Comparison of ENCODE assay signal across 1 cellular context in the genomic region with DNA sequence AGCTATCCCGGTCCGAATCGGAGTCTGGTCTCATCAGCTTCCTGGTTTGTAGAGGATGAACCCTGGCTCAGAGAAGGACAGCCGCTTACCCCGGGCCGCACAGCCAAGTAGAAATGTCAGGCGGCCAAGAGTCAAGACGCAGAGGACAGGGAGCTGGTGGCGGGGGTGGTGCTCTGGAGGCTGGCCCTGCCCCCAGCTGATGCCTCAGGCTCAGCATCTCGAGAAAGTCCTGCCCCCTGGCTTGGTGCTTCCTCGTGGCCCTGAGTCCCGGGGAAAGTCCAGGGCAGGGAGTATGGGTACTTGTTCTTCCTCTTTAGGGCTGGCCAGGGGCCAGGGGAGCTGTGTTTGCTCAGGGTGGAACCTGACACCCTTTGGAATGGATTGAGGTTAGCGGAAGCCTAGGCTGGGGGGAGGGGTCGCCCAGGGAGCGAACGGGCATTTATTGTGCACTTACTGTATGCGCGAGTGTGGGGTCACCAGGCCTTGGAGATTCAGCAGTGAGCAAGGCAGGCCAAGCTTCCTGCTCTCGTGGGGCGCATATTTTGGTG.
TF ChIP-seq lines count a peak whose summit lies in the region.

No MANE protein-coding gene starts in this region.

TF ChIP-seq in HepG2, 621 proteins besides CTCF, POLR2A, EP300 and RAD21 (continued from another document and continues in another):
- TF ChIP-seq ZIK1 (CRISPR knock-in tag; IDR thresholded peaks at IDR 0.05; ENCODE audit: borderline replicate concordance, low read depth) (0 out of 2 replicates have a peak, but pooled peaks have one; percentile 44), GATAD1 (CRISPR knock-in tag; IDR thresholded peaks at IDR 0.05) (peak; percentile 62), ZFP1 (CRISPR knock-in tag; IDR thresholded peaks at IDR 0.05) (0 out of 2 replicates have a peak, but pooled peaks have one; percentile 78), SMAD9 (CRISPR knock-in tag; IDR thresholded peaks at IDR 0.05) (no peak), MED1 (CRISPR knock-in tag; IDR thresholded peaks at IDR 0.05) (peak; percentile 83; the same call in 1 of the 2 replicates), ZNF670 (CRISPR knock-in tag; IDR thresholded peaks at IDR 0.05; ENCODE audit: borderline replicate concordance) (peak; percentile 76; the same call in 1 of the 2 replicates), KDM2A (CRISPR knock-in tag; IDR thresholded peaks at IDR 0.05; ENCODE audit: borderline replicate concordance, low read depth) (peak; percentile 69), FIP1L1 (IDR thresholded peaks at IDR 0.05; ENCODE audit: borderline replicate concordance, insufficient read depth, low read depth, low read length) (no peak), TMF1 (CRISPR knock-in tag; IDR thresholded peaks at IDR 0.05; ENCODE audit: low read depth) (no peak), ZKSCAN8 (CRISPR knock-in tag; IDR thresholded peaks at IDR 0.05; ENCODE audit: borderline replicate concordance) (peak; percentile 100), MXD4 (CRISPR knock-in tag; IDR thresholded peaks at IDR 0.05) (no peak), XRCC5 (optimal IDR thresholded peaks at IDR 0.05; ENCODE audit: low read length) (peak; percentile 84), IRF2 (CRISPR knock-in tag; IDR thresholded peaks at IDR 0.05) (peak; percentile 67; the same call in 1 of the 2 replicates), ZNF577 (CRISPR knock-in tag; IDR thresholded peaks at IDR 0.05; ENCODE audit: borderline replicate concordance, low read depth) (no peak), SAP130 (CRISPR knock-in tag; IDR thresholded peaks at IDR 0.05; ENCODE audit: low read depth) (peak; percentile 83), ZNF841 (CRISPR knock-in tag; IDR thresholded peaks at IDR 0.05; ENCODE audit: borderline replicate concordance) (no peak), RCOR2 (CRISPR knock-in tag; IDR thresholded peaks at IDR 0.05) (peak; percentile 90), KAT8 (CRISPR knock-in tag; IDR thresholded peaks at IDR 0.05) (peak; percentile 74), SMARCC2 (IDR thresholded peaks at IDR 0.05) (no peak), MAF1 (CRISPR knock-in tag; IDR thresholded peaks at IDR 0.05; ENCODE audit: borderline replicate concordance) (no peak), ZNF878 (CRISPR knock-in tag; IDR thresholded peaks at IDR 0.05) (0 out of 2 replicates have a peak, but pooled peaks have one; percentile 51), JARID2 (CRISPR knock-in tag; IDR thresholded peaks at IDR 0.05; ENCODE audit: insufficient replicate concordance) (no peak), ZNF737 (CRISPR knock-in tag; IDR thresholded peaks at IDR 0.05; ENCODE audit: borderline replicate concordance) (no peak), NFYC (CRISPR knock-in tag; IDR thresholded peaks at IDR 0.05) (no peak), TAF15 (IDR thresholded peaks at IDR 0.05; ENCODE audit: low read depth, low read length, poor library complexity, severe bottlenecking) (no peak), ETV6 (CRISPR knock-in tag; conservative IDR thresholded peaks at IDR 0.05) (0 out of 2 replicates have a peak, but pooled peaks have one; percentile 53), KDM3A (CRISPR knock-in tag; IDR thresholded peaks at IDR 0.05; ENCODE audit: low read depth) (no peak; the same call in 1 of the 2 replicates), ZBTB21 (CRISPR knock-in tag; IDR thresholded peaks at IDR 0.05) (0 out of 2 replicates have a peak, but pooled peaks have one; percentile 21), MAFF (IDR thresholded peaks at IDR 0.05; ENCODE audit: low read depth, low read length) (no peak), DPF2 (CRISPR knock-in tag; IDR thresholded peaks at IDR 0.05; ENCODE audit: borderline replicate concordance, low read depth) (peak; percentile 79), ZNF331 (CRISPR knock-in tag; IDR thresholded peaks at IDR 0.05) (peak; percentile 35), SCMH1 (CRISPR knock-in tag; IDR thresholded peaks at IDR 0.05; ENCODE audit: borderline replicate concordance) (no peak), SAFB2 (CRISPR knock-in tag; IDR thresholded peaks at IDR 0.05; ENCODE audit: borderline replicate concordance, low read depth) (peak; percentile 59; the same call in 1 of the 2 replicates)
- TF ChIP-seq, protein P1, sequence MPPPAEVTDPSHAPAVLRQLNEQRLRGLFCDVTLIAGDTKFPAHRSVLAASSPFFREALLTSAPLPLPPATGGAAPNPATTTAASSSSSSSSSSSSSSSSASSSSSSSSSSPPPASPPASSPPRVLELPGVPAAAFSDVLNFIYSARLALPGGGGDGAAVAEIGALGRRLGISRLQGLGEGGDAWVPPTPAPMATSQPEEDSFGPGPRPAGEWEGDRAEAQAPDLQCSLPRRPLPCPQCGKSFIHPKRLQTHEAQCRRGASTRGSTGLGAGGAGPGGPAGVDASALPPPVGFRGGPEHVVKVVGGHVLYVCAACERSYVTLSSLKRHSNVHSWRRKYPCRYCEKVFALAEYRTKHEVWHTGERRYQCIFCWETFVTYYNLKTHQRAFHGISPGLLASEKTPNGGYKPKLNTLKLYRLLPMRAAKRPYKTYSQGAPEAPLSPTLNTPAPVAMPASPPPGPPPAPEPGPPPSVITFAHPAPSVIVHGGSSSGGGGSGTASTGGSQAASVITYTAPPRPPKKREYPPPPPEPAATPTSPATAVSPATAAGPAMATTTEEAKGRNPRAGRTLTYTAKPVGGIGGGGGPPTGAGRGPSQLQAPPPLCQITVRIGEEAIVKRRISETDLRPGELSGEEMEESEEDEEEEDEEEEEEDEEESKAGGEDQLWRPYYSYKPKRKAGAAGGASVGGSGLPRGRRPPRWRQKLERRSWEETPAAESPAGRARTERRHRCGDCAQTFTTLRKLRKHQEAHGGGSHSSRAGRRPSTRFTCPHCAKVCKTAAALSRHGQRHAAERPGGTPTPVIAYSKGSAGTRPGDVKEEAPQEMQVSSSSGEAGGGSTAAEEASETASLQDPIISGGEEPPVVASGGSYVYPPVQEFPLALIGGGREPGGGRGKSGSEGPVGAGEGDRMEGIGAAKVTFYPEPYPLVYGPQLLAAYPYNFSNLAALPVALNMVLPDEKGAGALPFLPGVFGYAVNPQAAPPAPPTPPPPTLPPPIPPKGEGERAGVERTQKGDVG (CRISPR knock-in tag; IDR thresholded peaks at IDR 0.05; ENCODE audit: borderline replicate concordance) = peak; percentile 84
- TF ChIP-seq, protein P2, sequence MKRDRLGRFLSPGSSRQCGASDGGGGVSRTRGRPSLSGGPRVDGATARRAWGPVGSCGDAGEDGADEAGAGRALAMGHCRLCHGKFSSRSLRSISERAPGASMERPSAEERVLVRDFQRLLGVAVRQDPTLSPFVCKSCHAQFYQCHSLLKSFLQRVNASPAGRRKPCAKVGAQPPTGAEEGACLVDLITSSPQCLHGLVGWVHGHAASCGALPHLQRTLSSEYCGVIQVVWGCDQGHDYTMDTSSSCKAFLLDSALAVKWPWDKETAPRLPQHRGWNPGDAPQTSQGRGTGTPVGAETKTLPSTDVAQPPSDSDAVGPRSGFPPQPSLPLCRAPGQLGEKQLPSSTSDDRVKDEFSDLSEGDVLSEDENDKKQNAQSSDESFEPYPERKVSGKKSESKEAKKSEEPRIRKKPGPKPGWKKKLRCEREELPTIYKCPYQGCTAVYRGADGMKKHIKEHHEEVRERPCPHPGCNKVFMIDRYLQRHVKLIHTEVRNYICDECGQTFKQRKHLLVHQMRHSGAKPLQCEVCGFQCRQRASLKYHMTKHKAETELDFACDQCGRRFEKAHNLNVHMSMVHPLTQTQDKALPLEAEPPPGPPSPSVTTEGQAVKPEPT (CRISPR knock-in tag; IDR thresholded peaks at IDR 0.05; ENCODE audit: low read depth) = no peak
- TF ChIP-seq, protein P3, sequence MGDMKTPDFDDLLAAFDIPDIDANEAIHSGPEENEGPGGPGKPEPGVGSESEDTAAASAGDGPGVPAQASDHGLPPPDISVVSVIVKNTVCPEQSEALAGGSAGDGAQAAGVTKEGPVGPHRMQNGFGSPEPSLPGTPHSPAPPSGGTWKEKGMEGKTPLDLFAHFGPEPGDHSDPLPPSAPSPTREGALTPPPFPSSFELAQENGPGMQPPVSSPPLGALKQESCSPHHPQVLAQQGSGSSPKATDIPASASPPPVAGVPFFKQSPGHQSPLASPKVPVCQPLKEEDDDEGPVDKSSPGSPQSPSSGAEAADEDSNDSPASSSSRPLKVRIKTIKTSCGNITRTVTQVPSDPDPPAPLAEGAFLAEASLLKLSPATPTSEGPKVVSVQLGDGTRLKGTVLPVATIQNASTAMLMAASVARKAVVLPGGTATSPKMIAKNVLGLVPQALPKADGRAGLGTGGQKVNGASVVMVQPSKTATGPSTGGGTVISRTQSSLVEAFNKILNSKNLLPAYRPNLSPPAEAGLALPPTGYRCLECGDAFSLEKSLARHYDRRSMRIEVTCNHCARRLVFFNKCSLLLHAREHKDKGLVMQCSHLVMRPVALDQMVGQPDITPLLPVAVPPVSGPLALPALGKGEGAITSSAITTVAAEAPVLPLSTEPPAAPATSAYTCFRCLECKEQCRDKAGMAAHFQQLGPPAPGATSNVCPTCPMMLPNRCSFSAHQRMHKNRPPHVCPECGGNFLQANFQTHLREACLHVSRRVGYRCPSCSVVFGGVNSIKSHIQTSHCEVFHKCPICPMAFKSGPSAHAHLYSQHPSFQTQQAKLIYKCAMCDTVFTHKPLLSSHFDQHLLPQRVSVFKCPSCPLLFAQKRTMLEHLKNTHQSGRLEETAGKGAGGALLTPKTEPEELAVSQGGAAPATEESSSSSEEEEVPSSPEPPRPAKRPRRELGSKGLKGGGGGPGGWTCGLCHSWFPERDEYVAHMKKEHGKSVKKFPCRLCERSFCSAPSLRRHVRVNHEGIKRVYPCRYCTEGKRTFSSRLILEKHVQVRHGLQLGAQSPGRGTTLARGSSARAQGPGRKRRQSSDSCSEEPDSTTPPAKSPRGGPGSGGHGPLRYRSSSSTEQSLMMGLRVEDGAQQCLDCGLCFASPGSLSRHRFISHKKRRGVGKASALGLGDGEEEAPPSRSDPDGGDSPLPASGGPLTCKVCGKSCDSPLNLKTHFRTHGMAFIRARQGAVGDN (CRISPR knock-in tag; IDR thresholded peaks at IDR 0.05) = peak; percentile 81
- TF ChIP-seq, protein P4, sequence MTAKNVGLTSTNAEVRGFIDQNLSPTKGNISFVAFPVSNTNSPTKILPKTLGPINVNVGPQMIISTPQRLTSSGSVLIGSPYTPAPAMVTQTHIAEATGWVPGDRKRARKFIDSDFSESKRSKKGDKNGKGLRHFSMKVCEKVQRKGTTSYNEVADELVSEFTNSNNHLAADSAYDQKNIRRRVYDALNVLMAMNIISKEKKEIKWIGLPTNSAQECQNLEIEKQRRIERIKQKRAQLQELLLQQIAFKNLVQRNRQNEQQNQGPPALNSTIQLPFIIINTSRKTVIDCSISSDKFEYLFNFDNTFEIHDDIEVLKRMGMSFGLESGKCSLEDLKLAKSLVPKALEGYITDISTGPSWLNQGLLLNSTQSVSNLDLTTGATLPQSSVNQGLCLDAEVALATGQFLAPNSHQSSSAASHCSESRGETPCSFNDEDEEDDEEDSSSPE (CRISPR knock-in tag; IDR thresholded peaks at IDR 0.05) = peak; percentile 43; the same call in 1 of the 2 replicates
- TF ChIP-seq, protein P5, sequence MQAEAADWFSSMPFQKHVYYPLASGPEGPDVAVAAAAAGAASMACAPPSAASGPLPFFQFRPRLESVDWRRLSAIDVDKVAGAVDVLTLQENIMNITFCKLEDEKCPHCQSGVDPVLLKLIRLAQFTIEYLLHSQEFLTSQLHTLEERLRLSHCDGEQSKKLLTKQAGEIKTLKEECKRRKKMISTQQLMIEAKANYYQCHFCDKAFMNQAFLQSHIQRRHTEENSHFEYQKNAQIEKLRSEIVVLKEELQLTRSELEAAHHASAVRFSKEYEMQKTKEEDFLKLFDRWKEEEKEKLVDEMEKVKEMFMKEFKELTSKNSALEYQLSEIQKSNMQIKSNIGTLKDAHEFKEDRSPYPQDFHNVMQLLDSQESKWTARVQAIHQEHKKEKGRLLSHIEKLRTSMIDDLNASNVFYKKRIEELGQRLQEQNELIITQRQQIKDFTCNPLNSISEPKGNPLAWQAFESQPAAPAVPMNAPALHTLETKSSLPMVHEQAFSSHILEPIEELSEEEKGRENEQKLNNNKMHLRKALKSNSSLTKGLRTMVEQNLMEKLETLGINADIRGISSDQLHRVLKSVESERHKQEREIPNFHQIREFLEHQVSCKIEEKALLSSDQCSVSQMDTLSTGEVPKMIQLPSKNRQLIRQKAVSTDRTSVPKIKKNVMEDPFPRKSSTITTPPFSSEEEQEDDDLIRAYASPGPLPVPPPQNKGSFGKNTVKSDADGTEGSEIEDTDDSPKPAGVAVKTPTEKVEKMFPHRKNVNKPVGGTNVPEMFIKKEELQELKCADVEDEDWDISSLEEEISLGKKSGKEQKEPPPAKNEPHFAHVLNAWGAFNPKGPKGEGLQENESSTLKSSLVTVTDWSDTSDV (CRISPR knock-in tag; IDR thresholded peaks at IDR 0.05) = no peak
- TF ChIP-seq, protein P6, sequence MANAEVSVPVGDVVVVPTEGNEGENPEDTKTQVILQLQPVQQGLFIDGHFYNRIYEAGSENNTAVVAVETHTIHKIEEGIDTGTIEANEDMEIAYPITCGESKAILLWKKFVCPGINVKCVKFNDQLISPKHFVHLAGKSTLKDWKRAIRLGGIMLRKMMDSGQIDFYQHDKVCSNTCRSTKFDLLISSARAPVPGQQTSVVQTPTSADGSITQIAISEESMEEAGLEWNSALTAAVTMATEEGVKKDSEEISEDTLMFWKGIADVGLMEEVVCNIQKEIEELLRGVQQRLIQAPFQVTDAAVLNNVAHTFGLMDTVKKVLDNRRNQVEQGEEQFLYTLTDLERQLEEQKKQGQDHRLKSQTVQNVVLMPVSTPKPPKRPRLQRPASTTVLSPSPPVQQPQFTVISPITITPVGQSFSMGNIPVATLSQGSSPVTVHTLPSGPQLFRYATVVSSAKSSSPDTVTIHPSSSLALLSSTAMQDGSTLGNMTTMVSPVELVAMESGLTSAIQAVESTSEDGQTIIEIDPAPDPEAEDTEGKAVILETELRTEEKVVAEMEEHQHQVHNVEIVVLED (CRISPR knock-in tag; IDR thresholded peaks at IDR 0.05; ENCODE audit: borderline replicate concordance) = no peak
- TF ChIP-seq, protein P7, sequence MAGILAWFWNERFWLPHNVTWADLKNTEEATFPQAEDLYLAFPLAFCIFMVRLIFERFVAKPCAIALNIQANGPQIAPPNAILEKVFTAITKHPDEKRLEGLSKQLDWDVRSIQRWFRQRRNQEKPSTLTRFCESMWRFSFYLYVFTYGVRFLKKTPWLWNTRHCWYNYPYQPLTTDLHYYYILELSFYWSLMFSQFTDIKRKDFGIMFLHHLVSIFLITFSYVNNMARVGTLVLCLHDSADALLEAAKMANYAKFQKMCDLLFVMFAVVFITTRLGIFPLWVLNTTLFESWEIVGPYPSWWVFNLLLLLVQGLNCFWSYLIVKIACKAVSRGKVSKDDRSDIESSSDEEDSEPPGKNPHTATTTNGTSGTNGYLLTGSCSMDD (CRISPR knock-in tag; IDR thresholded peaks at IDR 0.05) = no peak
- TF ChIP-seq, protein P8, sequence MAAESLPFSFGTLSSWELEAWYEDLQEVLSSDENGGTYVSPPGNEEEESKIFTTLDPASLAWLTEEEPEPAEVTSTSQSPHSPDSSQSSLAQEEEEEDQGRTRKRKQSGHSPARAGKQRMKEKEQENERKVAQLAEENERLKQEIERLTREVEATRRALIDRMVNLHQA (CRISPR knock-in tag; IDR thresholded peaks at IDR 0.05) = no peak
- TF ChIP-seq, protein P9, sequence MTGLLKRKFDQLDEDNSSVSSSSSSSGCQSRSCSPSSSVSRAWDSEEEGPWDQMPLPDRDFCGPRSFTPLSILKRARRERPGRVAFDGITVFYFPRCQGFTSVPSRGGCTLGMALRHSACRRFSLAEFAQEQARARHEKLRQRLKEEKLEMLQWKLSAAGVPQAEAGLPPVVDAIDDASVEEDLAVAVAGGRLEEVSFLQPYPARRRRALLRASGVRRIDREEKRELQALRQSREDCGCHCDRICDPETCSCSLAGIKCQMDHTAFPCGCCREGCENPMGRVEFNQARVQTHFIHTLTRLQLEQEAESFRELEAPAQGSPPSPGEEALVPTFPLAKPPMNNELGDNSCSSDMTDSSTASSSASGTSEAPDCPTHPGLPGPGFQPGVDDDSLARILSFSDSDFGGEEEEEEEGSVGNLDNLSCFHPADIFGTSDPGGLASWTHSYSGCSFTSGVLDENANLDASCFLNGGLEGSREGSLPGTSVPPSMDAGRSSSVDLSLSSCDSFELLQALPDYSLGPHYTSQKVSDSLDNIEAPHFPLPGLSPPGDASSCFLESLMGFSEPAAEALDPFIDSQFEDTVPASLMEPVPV (CRISPR knock-in tag; IDR thresholded peaks at IDR 0.05) = 0 out of 2 replicates have a peak, but pooled peaks have one; percentile 21
